In the genomic region with DNA sequence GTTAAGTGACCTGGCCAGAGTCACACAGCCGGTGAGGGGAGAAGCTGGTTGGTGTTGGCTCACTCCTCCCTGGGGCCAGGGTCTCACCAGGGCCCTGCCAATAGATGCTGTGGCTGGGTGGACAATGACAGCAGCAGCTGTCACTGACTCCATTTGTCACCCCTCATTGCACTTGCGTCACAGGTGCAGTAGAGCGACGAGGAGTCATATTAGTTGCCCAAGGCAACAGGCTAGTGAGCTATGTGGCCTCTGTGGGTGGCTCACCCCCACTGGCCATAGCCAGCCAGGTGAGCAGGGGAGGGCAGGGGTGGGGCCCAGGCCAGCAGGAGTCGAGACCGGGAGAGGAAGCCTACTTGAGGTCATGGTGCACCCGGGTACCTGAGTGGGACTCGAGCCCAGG, we compare ENCODE assay signal across 15 cellular contexts. TPM values are rescaled to one million over a fixed set of nuclear protein-coding genes. Genes with fewer than 3 reads are reported as not detected.
A peak's percentile ranks its signal among the peaks of the same experiment; 100 is the strongest.
DNase-seq lines count a peak whose midpoint lies in the region; ATAC-seq and TF ChIP-seq lines count a peak whose summit lies in the region.
"Had no signal": no experiment of that assay in that cellular context is flagged by ENCODE, and none has a peak within 500 bp of the region (broad histone marks: within the 10 kb centered on the region; RNA-seq: fewer than 3 reads in every experiment).

No MANE protein-coding gene starts in this region.

- no peaks in the 10 kb centered on the region for H3K9me3 ChIP-seq in Karpas-422 (ENCODE audit: low read length)
- H3K9me3 ChIP-seq: ascending aorta, ovary, uterus had no signal

- no peaks in the 10 kb centered on the region for H3K27me3 ChIP-seq in Karpas-422 (ENCODE audit: low read length)
- H3K27me3 ChIP-seq: ascending aorta, ovary, uterus had no signal

- H3K9me2 ChIP-seq in Karpas-422 (replicated peaks; ENCODE audit: insufficient read depth, low read length), result no peaks in the 10 kb centered on the region

- H3K27ac ChIP-seq in Karpas-422 (ENCODE audit: low read length), result peak overlapping the region; percentile 79
- H3K27ac ChIP-seq: ascending aorta, HL-60, ovary, uterus had no signal

- H3K79me2 ChIP-seq in Karpas-422 (ENCODE audit: low read length), result no peaks in the 10 kb centered on the region

- H3K4me3 ChIP-seq in Karpas-422 (ENCODE audit: low read length), result no peak overlapping the region; the same call in 1 of the 2 replicates
- H3K4me3 ChIP-seq: ascending aorta, ovary, uterus had no signal

- DNase-seq in Karpas-422, result peak; percentile 84
- DNase-seq in left kidney (ENCODE audit: low read depth, low spot score), result peak; percentile 87
- DNase-seq in anterior cingulate cortex (lab: John Stamatoyannopoulos, UW), result no peak
- no peak for DNase-seq in kidney glomerular epithelial cell (lab: John Stamatoyannopoulos, UW)
- no peak for DNase-seq in activated CD4-positive, CD25-positive, alpha-beta regulatory T cell (lab: John Stamatoyannopoulos, UW)
- DNase-seq in NCI-H1048 (lab: John Stamatoyannopoulos, UW), result no peak
- DNase-seq: activated CD8-positive, alpha-beta memory T cell treated with anti-CD3 and anti-CD28 coated beads, Interleukin-2, amount 10 ng/mL, durations not matched to agents 7 days and 5 days; NCI-H1436 treated with DMSO at 0.1 percent for 48 hours; uterus had no signal

- H3K36me3 ChIP-seq in Karpas-422 (ENCODE audit: insufficient read depth, low read length), result 0 out of 2 replicates have a peak, but pooled peaks cover 3% of the 10 kb centered on the region
- H3K36me3 ChIP-seq: ovary, uterus had no signal

- H2AFZ ChIP-seq in Karpas-422 (ENCODE audit: low read length), result no peak overlapping the region

- peaks cover 27% of the 10 kb centered on the region for H3K4me1 ChIP-seq in Karpas-422 (ENCODE audit: low read length)
- H3K4me1 ChIP-seq: ascending aorta, uterus had no signal

- H3K9ac ChIP-seq in Karpas-422 (ENCODE audit: low read length), result peak overlapping the region; percentile 44

- peaks cover 3% of the 10 kb centered on the region; the same call in 1 of the 2 replicates for H4K20me1 ChIP-seq in Karpas-422 (ENCODE audit: insufficient read depth, low read depth, low read length)

- peak overlapping the region; percentile 49 for H3K4me2 ChIP-seq in Karpas-422 (ENCODE audit: low read depth, low read length, poor library complexity, severe bottlenecking)

- peak; percentile 19 for TF ChIP-seq POLR2A in GM18505 (IDR thresholded peaks at IDR 0.05; ENCODE audit: borderline replicate concordance, extremely low read depth, insufficient read depth, insufficient read length)

- ATAC-seq in GM18505 (IDR thresholded peaks at IDR 0.05; ENCODE audit: unreplicated experiment) (peak; percentile 54), GM21529 (IDR thresholded peaks at IDR 0.05; ENCODE audit: unreplicated experiment) (peak; percentile 84)
- ATAC-seq: activated CD8-positive, alpha-beta memory T cell treated with anti-CD3 and anti-CD28 coated beads, Interleukin-2, amount 10 ng/mL, durations not matched to agents 7 days and 5 days had no signal

RNA-seq across cellular contexts. Expression of a gene that starts 9.7 kb away (rescaled TPM):
- total RNA-seq in Karpas-422 (2014; rRNA removed; shearing (Covaris generic); ENCODE audit: low replicate concordance), result not detected in 2 replicates
- total RNA-seq: activated CD8-positive, alpha-beta memory T cell treated with anti-CD3 and anti-CD28 coated beads, Interleukin-2, amount 10 ng/mL, durations not matched to agents 7 days and 5 days; ascending aorta; epithelial cell of proximal tubule; ovary; uterus had no signal

RNA-seq across cellular contexts. Expression of a gene that starts 26.6 kb away (rescaled TPM):
- 29.4 and 83.8 TPM in 2 replicates for total RNA-seq in Karpas-422 (2014; rRNA removed; shearing (Covaris generic); ENCODE audit: low replicate concordance)

RNA-seq across cellular contexts. Expression of a gene that starts 43.5 kb away (rescaled TPM):
- total RNA-seq in Karpas-422 (2014; rRNA removed; shearing (Covaris generic); ENCODE audit: low replicate concordance), result 10.8 and 13.5 TPM in 2 replicates

Comparison
In these comparisons a context has a peak if more than half of its experiments do, and no peak if none do; other contexts are left out.
1. DNase-seq: peak in Karpas-422 (single experiment) and left kidney (single experiment); none in anterior cingulate cortex (0 of 58), kidney glomerular epithelial cell (single experiment), activated CD4-positive, CD25-positive, alpha-beta regulatory T cell (0 of 4) and NCI-H1048 (single experiment).